ENCODE assay signal across 28 cellular contexts in genomic region chr2:149690825-149691224, GRCh38.
"Had no signal": no experiment of that assay in that cellular context is flagged by ENCODE, and none has a peak within 500 bp of the region (broad histone marks: within the 10 kb centered on the region; RNA-seq: fewer than 3 reads in every experiment).

No MANE protein-coding gene starts in this region.

- H3K27ac ChIP-seq: ascending aorta, gastrocnemius medialis, hepatocyte, neural progenitor cell, WERI-Rb-1 had no signal

- H3K9me3 Mint-ChIP-seq: activated naive CD4-positive, alpha-beta T cell treated with anti-CD3 and anti-CD28 coated beads, Interleukin-2, amount 10 ng/mL, durations not matched to agents 7 days and 5 days; activated naive CD8-positive, alpha-beta T cell treated with anti-CD3 and anti-CD28 coated beads, Interleukin-2, amount 10 ng/mL, durations not matched to agents 7 days and 5 days; neural progenitor cell had no signal

- H3K4me1 ChIP-seq: ascending aorta, neural progenitor cell had no signal

- H3K4me1 Mint-ChIP-seq: activated naive CD4-positive, alpha-beta T cell treated with anti-CD3 and anti-CD28 coated beads, Interleukin-2, amount 10 ng/mL, durations not matched to agents 7 days and 5 days; activated naive CD8-positive, alpha-beta T cell treated with anti-CD3 and anti-CD28 coated beads, Interleukin-2, amount 10 ng/mL, durations not matched to agents 7 days and 5 days; immature natural killer cell; naive thymus-derived CD8-positive, alpha-beta T cell; neural progenitor cell had no signal

- FAIRE-seq: kidney, TTC549 had no signal

- H3K9me3 ChIP-seq: ascending aorta, gastrocnemius medialis, tibial nerve had no signal

- H3K36me3 Mint-ChIP-seq: activated CD4-positive, alpha-beta memory T cell treated with anti-CD3 and anti-CD28 coated beads for 36 hours; activated naive CD4-positive, alpha-beta T cell treated with anti-CD3 and anti-CD28 coated beads, Interleukin-2, amount 10 ng/mL, durations not matched to agents 7 days and 5 days; activated naive CD8-positive, alpha-beta T cell treated with anti-CD3 and anti-CD28 coated beads, Interleukin-2, amount 10 ng/mL, durations not matched to agents 7 days and 5 days; immature natural killer cell; mesothelial cell of epicardium; naive thymus-derived CD8-positive, alpha-beta T cell had no signal

- H3K27ac Mint-ChIP-seq: activated CD4-positive, alpha-beta memory T cell treated with anti-CD3 and anti-CD28 coated beads for 36 hours; activated naive CD4-positive, alpha-beta T cell treated with anti-CD3 and anti-CD28 coated beads, Interleukin-2, amount 10 ng/mL, durations not matched to agents 7 days and 5 days; activated naive CD8-positive, alpha-beta T cell treated with anti-CD3 and anti-CD28 coated beads, Interleukin-2, amount 10 ng/mL, durations not matched to agents 7 days and 5 days; effector memory CD8-positive, alpha-beta T cell; immature natural killer cell; naive thymus-derived CD8-positive, alpha-beta T cell; neural progenitor cell had no signal

- H3K27me3 Mint-ChIP-seq: activated naive CD4-positive, alpha-beta T cell treated with anti-CD3 and anti-CD28 coated beads, Interleukin-2, amount 10 ng/mL, durations not matched to agents 7 days and 5 days; activated naive CD8-positive, alpha-beta T cell treated with anti-CD3 and anti-CD28 coated beads, Interleukin-2, amount 10 ng/mL, durations not matched to agents 7 days and 5 days; effector memory CD8-positive, alpha-beta T cell had no signal

- H3K36me3 ChIP-seq: ascending aorta, gastrocnemius medialis, neural progenitor cell, tibial nerve, WERI-Rb-1 had no signal

- H3K4me2 ChIP-seq: hepatocyte, neural progenitor cell had no signal

- H3K4me3 ChIP-seq: ascending aorta, gastrocnemius medialis, hepatocyte, neural progenitor cell, tibial nerve had no signal

- H3K4me3 Mint-ChIP-seq: activated CD4-positive, alpha-beta memory T cell treated with anti-CD3 and anti-CD28 coated beads for 36 hours; activated naive CD4-positive, alpha-beta T cell treated with anti-CD3 and anti-CD28 coated beads, Interleukin-2, amount 10 ng/mL, durations not matched to agents 7 days and 5 days; activated naive CD8-positive, alpha-beta T cell treated with anti-CD3 and anti-CD28 coated beads, Interleukin-2, amount 10 ng/mL, durations not matched to agents 7 days and 5 days; effector memory CD8-positive, alpha-beta T cell; immature natural killer cell; mesothelial cell of epicardium; naive thymus-derived CD8-positive, alpha-beta T cell; neural progenitor cell had no signal

- DNase-seq: activated CD4-positive, alpha-beta memory T cell treated with anti-CD3 and anti-CD28 coated beads for 36 hours; activated CD4-positive, alpha-beta T cell treated with anti-CD3 and anti-CD28 coated beads for 48 hours; activated CD8-positive, alpha-beta memory T cell treated with anti-CD3 and anti-CD28 coated beads, Interleukin-2, amount 50 U/mL, for 4 hours; activated gamma-delta T cell; activated naive CD4-positive, alpha-beta T cell treated with anti-CD3 and anti-CD28 coated beads, Interleukin-2, amount 10 ng/mL, durations not matched to agents 7 days and 5 days; activated naive CD8-positive, alpha-beta T cell treated with anti-CD3 and anti-CD28 coated beads, Interleukin-2, amount 10 ng/mL, durations not matched to agents 7 days and 5 days; activated T-cell treated with anti-CD3 and anti-CD28 coated beads, Interleukin-2, amount 50 U/mL, for 1 hour; caudate nucleus; cortex of kidney; effector memory CD8-positive, alpha-beta T cell; erythroblast; gastrocnemius medialis; immature natural killer cell; kidney; left colon; mammary epithelial cell; naive thymus-derived CD8-positive, alpha-beta T cell; occipital lobe; right cardiac atrium; stimulated activated CD4-positive, alpha-beta T cell treated with anti-CD3 and anti-CD28 coated beads, Interleukin-2, amount 100 ng/mL, for 48 hours; stimulated activated naive CD4-positive, alpha-beta T cell treated with Interleukin-2 at 50 U/mL for 16 hours; WERI-Rb-1 had no signal

- H3K9ac ChIP-seq: neural progenitor cell had no signal

- H3K27me3 ChIP-seq: ascending aorta, gastrocnemius medialis, hepatocyte, neural progenitor cell, tibial nerve had no signal

- H2AFZ ChIP-seq: hepatocyte, neural progenitor cell had no signal

- H3K79me2 ChIP-seq: hepatocyte had no signal
